8 cellular contexts compared by ENCODE assay signal in genomic region chr2:85409719-85410583, GRCh38. TPM values are rescaled to one million over a fixed set of nuclear protein-coding genes. Genes with fewer than 3 reads are reported as not detected.
DNase-seq lines count a peak whose midpoint lies in the region; ATAC-seq and TF ChIP-seq lines count a peak whose summit lies in the region.

A gene with protein sequence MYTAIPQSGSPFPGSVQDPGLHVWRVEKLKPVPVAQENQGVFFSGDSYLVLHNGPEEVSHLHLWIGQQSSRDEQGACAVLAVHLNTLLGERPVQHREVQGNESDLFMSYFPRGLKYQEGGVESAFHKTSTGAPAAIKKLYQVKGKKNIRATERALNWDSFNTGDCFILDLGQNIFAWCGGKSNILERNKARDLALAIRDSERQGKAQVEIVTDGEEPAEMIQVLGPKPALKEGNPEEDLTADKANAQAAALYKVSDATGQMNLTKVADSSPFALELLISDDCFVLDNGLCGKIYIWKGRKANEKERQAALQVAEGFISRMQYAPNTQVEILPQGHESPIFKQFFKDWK (minus strand): TSS chr2:85410366. CDS start chr2:85402145, 8,221 bp downstream.

- H3K4me3 ChIP-seq in NT2/D1 (ENCODE audit: insufficient read length, low read depth), result peak within 1 kb of the TSS; percentile 8

- H3K9me3 Mint-ChIP-seq in activated naive CD8-positive, alpha-beta T cell treated with anti-CD3 and anti-CD28 coated beads for 36 hours, result peaks cover 4% of the 10 kb centered on the region

- H3K27ac Mint-ChIP-seq in activated naive CD8-positive, alpha-beta T cell treated with anti-CD3 and anti-CD28 coated beads for 36 hours, result peak within 1 kb of the TSS; percentile 69

- TF ChIP-seq POLR2A in GM15510 (IDR thresholded peaks at IDR 0.05; ENCODE audit: borderline replicate concordance, extremely low read depth, insufficient read length), result peak; percentile 51

- H3K4me1 ChIP-seq in NT2/D1 (ENCODE audit: insufficient read depth, insufficient read length), result peaks cover 8% of the 10 kb centered on the region

- H3K9me3 ChIP-seq in NT2/D1 (ENCODE audit: insufficient read depth, low read length), result no peaks in the 10 kb centered on the region

- DNase-seq in NT2/D1 (ENCODE audit: low read depth, low spot score), result no peak
- DNase-seq in activated naive CD8-positive, alpha-beta T cell treated with anti-CD3 and anti-CD28 coated beads for 36 hours, result peak; percentile 47
- DNase-seq in kidney tubule cell (ENCODE audit: low spot score), result peak; percentile 58
- peak in 5 of 6 experiments; percentile 1 to 31 (median 18) for DNase-seq in stimulated activated naive CD4-positive, alpha-beta T cell (lab: John Stamatoyannopoulos, UW)
- DNase-seq in NCI-H1417 (lab: John Stamatoyannopoulos, UW), result no peak
- no peak for DNase-seq in epidermal melanocyte (ENCODE audit: insufficient read length, low spot score)

- no peaks in the 10 kb centered on the region for H3K36me3 ChIP-seq in NT2/D1 (ENCODE audit: insufficient read depth, insufficient read length, low read length)

- no peaks in the 10 kb centered on the region for H3K27me3 ChIP-seq in NT2/D1 (ENCODE audit: insufficient read depth, insufficient read length)

- peaks cover 60% of the 10 kb centered on the region for H3K4me1 Mint-ChIP-seq in activated naive CD8-positive, alpha-beta T cell treated with anti-CD3 and anti-CD28 coated beads for 36 hours

- H3K4me3 Mint-ChIP-seq in activated naive CD8-positive, alpha-beta T cell treated with anti-CD3 and anti-CD28 coated beads for 36 hours, result peak within 1 kb of the TSS; percentile 71

- peak; percentile 66 for ATAC-seq in HG02642 (IDR thresholded peaks at IDR 0.05; ENCODE audit: poor library complexity, unreplicated experiment)

- H3K36me3 Mint-ChIP-seq in activated naive CD8-positive, alpha-beta T cell treated with anti-CD3 and anti-CD28 coated beads for 36 hours, result peaks cover under 1% of the 10 kb centered on the region

- peaks cover 3% of the 10 kb centered on the region for H3K27me3 Mint-ChIP-seq in activated naive CD8-positive, alpha-beta T cell treated with anti-CD3 and anti-CD28 coated beads for 36 hours

- H3K9ac ChIP-seq in NT2/D1 (ENCODE audit: insufficient read length, low read depth), result peak within 1 kb of the TSS; percentile 61

RNA-seq across cellular contexts. Expression of the gene that starts here (rescaled TPM):
- 10 to 100 TPM; 18.1 to 19.8 TPM for total RNA-seq in activated naive CD8-positive, alpha-beta T cell treated with anti-CD3 and anti-CD28 coated beads for 36 hours

Comparison
In these comparisons a context has a peak if more than half of its experiments do, and no peak if none do; other contexts are left out.
1. DNase-seq: peak in activated naive CD8-positive, alpha-beta T cell treated with anti-CD3 and anti-CD28 coated beads for 36 hours (single experiment), kidney tubule cell (single experiment) and stimulated activated naive CD4-positive, alpha-beta T cell (5 of 6); none in NT2/D1 (single experiment), NCI-H1417 (0 of 3) and epidermal melanocyte (single experiment).